Comparison of ENCODE assay signal across 19 cellular contexts in the genomic region with DNA sequence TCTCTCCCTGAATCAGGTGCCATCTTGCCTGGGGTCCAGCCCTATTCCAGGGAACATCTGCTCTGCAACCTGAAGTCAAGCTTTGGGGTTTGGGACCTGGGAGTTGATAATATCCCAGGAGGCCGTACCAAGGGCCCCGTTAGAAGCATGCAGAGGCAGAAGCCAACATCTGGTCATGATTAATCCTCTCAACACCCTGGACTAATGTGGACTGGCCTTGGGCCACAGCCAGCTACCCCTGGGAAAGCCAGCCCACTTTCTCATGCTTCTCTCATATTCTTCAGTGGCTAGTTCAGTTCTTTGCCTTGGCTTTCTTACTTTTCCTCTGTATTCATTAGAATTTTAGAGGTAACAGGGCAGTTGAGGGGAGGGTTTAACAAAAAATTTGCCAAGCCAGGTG.
DNase-seq lines count a peak whose midpoint lies in the region; ATAC-seq and TF ChIP-seq lines count a peak whose summit lies in the region.
"Had no signal": no experiment of that assay in that cellular context is flagged by ENCODE, and none has a peak within 500 bp of the region (broad histone marks: within the 10 kb centered on the region; RNA-seq: fewer than 3 reads in every experiment).

No MANE protein-coding gene starts in this region.

- no peak for TF ChIP-seq POLR2A in heart left ventricle (IDR thresholded peaks at IDR 0.05)

- peaks cover 0 to 4% of the 10 kb centered on the region in 2 donors for H3K27me3 Mint-ChIP-seq in CD8-positive, alpha-beta memory T cell

- no peaks in the 10 kb centered on the region for H3K4me1 Mint-ChIP-seq in CD8-positive, alpha-beta memory T cell

- intact Hi-C loops in heart left ventricle (cut with DNase I) (no loop called here), cardiac septum (cut with DNase I) (no loop called here), left ventricle myocardium superior (cut with micrococcal nuclease) (no loop called here)

- H3K27ac ChIP-seq in heart left ventricle = no peak overlapping the region
- no peak overlapping the region for H3K27ac ChIP-seq in CD8-positive, alpha-beta memory T cell (ENCODE audit: low read depth, low read length)

- POLR2A ChIA-PET in CD8-positive, alpha-beta memory T cell (lab: Charles Lee) = no interaction called here

- ATAC-seq in heart left ventricle = peak in 1 of 4 donors; percentile 24
- ATAC-seq in left ventricle myocardium superior = peak; percentile 61
- ATAC-seq: CD8-positive, alpha-beta T cell had no signal

- DNase-seq in heart left ventricle (peak in 3 of 5 donors; percentile 20 to 33 (median 31)), cardiac septum (ENCODE audit: low spot score) (no peak), choroid plexus epithelial cell (ENCODE audit: low read depth) (peak; percentile 10), left ventricle myocardium superior (peak; percentile 55), AG08396 (ENCODE audit: low spot score) (no peak), GOT3 (lab: John Stamatoyannopoulos, UW) (no peak)
- no peak for DNase-seq in CD8-positive, alpha-beta memory T cell
- DNase-seq: C1 segment of cervical spinal cord; Calu3; CD8-positive, alpha-beta T cell; DMS53; EL; GF-D8; H9; Karpas-422; NCI-H1694; NCI-H2081; NCI-H446; NCI-H526 had no signal

- WGBS in heart left ventricle, 4 donors = 53 to 57% (median 55%) methylated on average over 2 of the region's 2 CpGs

- H3K9me3 Mint-ChIP-seq in CD8-positive, alpha-beta memory T cell = no peaks in the 10 kb centered on the region
- H3K9me3 Mint-ChIP-seq: CD8-positive, alpha-beta T cell; H9 had no signal

- H3K4me1 ChIP-seq in heart left ventricle = no peaks in the 10 kb centered on the region
- no peaks in the 10 kb centered on the region for H3K4me1 ChIP-seq in CD8-positive, alpha-beta memory T cell (ENCODE audit: insufficient read depth, low read length)

- H3K36me3 ChIP-seq in heart left ventricle = no peaks in the 10 kb centered on the region
- no peaks in the 10 kb centered on the region for H3K36me3 ChIP-seq in CD8-positive, alpha-beta memory T cell (ENCODE audit: insufficient read depth, low read length)

- TF ChIP-seq CTCF in heart left ventricle (IDR thresholded peaks at IDR 0.05) (no peak), choroid plexus epithelial cell (conservative IDR thresholded peaks at IDR 0.05; ENCODE audit: low read depth, low read length) (no peak)

- CTCF ChIA-PET in CD8-positive, alpha-beta memory T cell (lab: Charles Lee) = no interaction called here

- H3K36me3 Mint-ChIP-seq in CD8-positive, alpha-beta memory T cell = no peaks in the 10 kb centered on the region
- H3K36me3 Mint-ChIP-seq: CD8-positive, alpha-beta T cell had no signal

- H3K27me3 ChIP-seq in heart left ventricle = no peaks in the 10 kb centered on the region
- H3K27me3 ChIP-seq in CD8-positive, alpha-beta memory T cell (ENCODE audit: insufficient read depth, low read length, poor library complexity, severe bottlenecking) = no peaks in the 10 kb centered on the region

- no peaks in the 10 kb centered on the region for H3K9me3 ChIP-seq in heart left ventricle
- H3K9me3 ChIP-seq in CD8-positive, alpha-beta memory T cell (ENCODE audit: low read length) = no peaks in the 10 kb centered on the region

- H3K4me3 ChIP-seq in heart left ventricle = no peak overlapping the region
- H3K4me3 ChIP-seq in choroid plexus epithelial cell (ENCODE audit: low read depth, low read length) = no peak overlapping the region
- no peak overlapping the region for H3K4me3 ChIP-seq in CD8-positive, alpha-beta memory T cell (ENCODE audit: low read length)

- no peak overlapping the region for H3K4me3 Mint-ChIP-seq in CD8-positive, alpha-beta memory T cell
- H3K4me3 Mint-ChIP-seq: CD8-positive, alpha-beta T cell; H9 had no signal

- H3K27ac Mint-ChIP-seq in CD8-positive, alpha-beta memory T cell = no peak overlapping the region
- H3K27ac Mint-ChIP-seq: CD8-positive, alpha-beta T cell; H9 had no signal

Comparison
In these comparisons a context has a peak if more than half of its experiments do, and no peak if none do; other contexts are left out.
1. DNase-seq: peak in heart left ventricle (3 of 5), choroid plexus epithelial cell (single experiment) and left ventricle myocardium superior (single experiment); none in cardiac septum (single experiment), CD8-positive, alpha-beta memory T cell (0 of 5), AG08396 (single experiment) and GOT3 (single experiment).